ENCODE assay signal across 8 cellular contexts in the genomic region with DNA sequence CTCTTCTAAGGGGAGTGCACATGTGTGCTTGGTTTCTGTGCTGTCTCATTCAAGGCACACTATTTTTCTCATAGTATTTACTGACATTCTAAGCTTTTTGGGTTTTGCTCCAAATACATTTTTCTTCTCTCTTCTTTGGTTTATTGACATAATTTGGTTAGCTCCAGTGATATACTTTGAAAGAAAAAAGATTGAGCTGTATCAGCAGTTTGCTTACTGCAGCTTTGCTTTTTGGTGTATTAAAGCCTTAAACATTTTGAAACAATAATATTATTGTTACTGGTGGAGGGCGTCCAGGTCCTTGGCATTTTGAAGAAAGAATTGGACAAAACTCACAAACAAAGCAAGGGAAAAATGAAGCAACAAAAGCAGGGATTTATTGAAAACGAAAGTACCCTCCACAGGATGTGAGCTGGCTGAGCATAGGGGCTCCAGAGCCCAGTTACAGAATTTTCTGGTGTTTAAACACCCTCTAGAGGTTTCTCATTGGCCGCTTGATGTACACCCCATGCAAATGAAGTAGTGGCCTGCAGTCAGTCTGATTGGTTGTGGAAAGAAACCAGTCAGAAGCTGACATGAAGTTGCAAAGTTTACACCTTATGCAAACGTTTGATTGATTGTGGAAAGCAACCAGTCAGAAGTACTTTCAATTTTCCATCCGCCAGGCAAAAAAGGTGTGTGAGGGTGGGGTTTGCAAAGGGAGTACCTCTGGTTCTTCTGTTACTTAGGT.
DNase-seq lines count a peak whose midpoint lies in the region; ATAC-seq, FAIRE-seq and TF ChIP-seq lines count a peak whose summit lies in the region.

No MANE protein-coding gene starts in this region.

- H3K4me2 ChIP-seq in neuronal stem cell (ENCODE audit: insufficient read depth, low read length, poor library complexity, severe bottlenecking), result no peak overlapping the region

- no peaks in the 10 kb centered on the region for H3K36me3 ChIP-seq in RWPE2 (ENCODE audit: low read depth)
- peaks cover 0 to 2% of the 10 kb centered on the region in 2 donors for H3K36me3 ChIP-seq in neuronal stem cell (replicated peaks in 1 of 2; ENCODE audit: control insufficient read depth in 2 of 2, insufficient read depth in 2 of 2, low read length in 2 of 2)
- no peaks in the 10 kb centered on the region for H3K36me3 ChIP-seq in prostate gland

- H3K9ac ChIP-seq in neuronal stem cell (ENCODE audit: low read depth, low read length, poor library complexity), result no peak overlapping the region

- no CpG with 5 or more reads among the region's 5 CpGs for WGBS in neuronal stem cell (ENCODE audit: extremely low coverage in 2 of 2, insufficient read length in 2 of 2, insufficient replicate concordance in 1 of 2), 2 donors
- 49% methylated on average over 5 of the region's 5 CpGs for WGBS in prostate gland

- no peak overlapping the region for H2BK12ac ChIP-seq in neuronal stem cell (ENCODE audit: low read length)

- no peak overlapping the region for H3K14ac ChIP-seq in neuronal stem cell (ENCODE audit: low read length)

- H2AK5ac ChIP-seq in neuronal stem cell (ENCODE audit: low read depth, low read length), result no peak overlapping the region

- H2BK15ac ChIP-seq in neuronal stem cell (ENCODE audit: low read length), result no peak overlapping the region

- H3K18ac ChIP-seq in neuronal stem cell (ENCODE audit: low read length), result no peak overlapping the region

- peak overlapping the region; percentile 10 for H3K4me3 ChIP-seq in RWPE2 (ENCODE audit: severe bottlenecking)
- H3K4me3 ChIP-seq in neuronal stem cell (ENCODE audit: low read length in 2 of 2), result no peak overlapping the region
- H3K4me3 ChIP-seq in prostate gland, result no peak overlapping the region

- peak overlapping the region; percentile 45 for H2AFZ ChIP-seq in neuronal stem cell (ENCODE audit: low read length)

- peak; percentile 16 for FAIRE-seq in GM12891 (lab: Jason Lieb, UNC)
- FAIRE-seq in GM12892 (lab: Jason Lieb, UNC), result no peak

- TF ChIP-seq POLR2A in GM12891 (IDR thresholded peaks at IDR 0.05; ENCODE audit: low read depth, low read length) (no peak), GM12892 (IDR thresholded peaks at IDR 0.05; ENCODE audit: low read depth, low read length) (no peak), prostate gland (IDR thresholded peaks at IDR 0.05) (no peak)

- no peak overlapping the region for H3K23ac ChIP-seq in neuronal stem cell (ENCODE audit: low read depth, low read length, poor library complexity)

- H2BK5ac ChIP-seq in neuronal stem cell (ENCODE audit: low read length), result no peak overlapping the region

- H3K9me3 ChIP-seq in RWPE2 (ENCODE audit: severe bottlenecking), result no peaks in the 10 kb centered on the region
- H3K9me3 ChIP-seq in neuronal stem cell (replicated peaks in 1 of 2; ENCODE audit: control insufficient read depth in 2 of 2, insufficient read depth in 1 of 2, low read depth in 1 of 2, low read length in 2 of 2), result peaks cover 0 to 3% of the 10 kb centered on the region in 2 donors
- no peaks in the 10 kb centered on the region for H3K9me3 ChIP-seq in prostate gland

- no peak overlapping the region for H3K4ac ChIP-seq in neuronal stem cell (ENCODE audit: low read length)

- no peak overlapping the region for H4K91ac ChIP-seq in neuronal stem cell (ENCODE audit: low read depth, low read length, poor library complexity)

- intact Hi-C loops in prostate gland (cut with DNase I), result no loop called here

- H4K8ac ChIP-seq in neuronal stem cell (ENCODE audit: low read depth, low read length), result no peak overlapping the region

- H3K79me1 ChIP-seq in neuronal stem cell (ENCODE audit: low read depth, low read length), result no peaks in the 10 kb centered on the region

- DNase-seq in GM12891 (ENCODE audit: insufficient read length, low spot score) (no peak), RWPE2 (ENCODE audit: low spot score) (no peak), neuronal stem cell (ENCODE audit: low spot score) (no peak), GM20000 (ENCODE audit: low spot score) (no peak), GM12892 (ENCODE audit: insufficient read length) (no peak), prostate gland (ENCODE audit: low spot score) (no peak)
- no peak for DNase-seq in effector CD4-positive, alpha-beta T cell

- H2BK120ac ChIP-seq in neuronal stem cell (ENCODE audit: low read depth, low read length), result no peak overlapping the region

- TF ChIP-seq CTCF in RWPE2 (IDR thresholded peaks at IDR 0.05; ENCODE audit: poor library complexity, severe bottlenecking), result peak; percentile 7
- no peak for TF ChIP-seq CTCF in GM20000 (IDR thresholded peaks at IDR 0.05; ENCODE audit: extremely low read depth, missing control alignments)
- peak in 1 of 4 experiments; percentile 4 for TF ChIP-seq CTCF in prostate gland (IDR thresholded peaks at IDR 0.05)

- H3K4me1 ChIP-seq in RWPE2 (ENCODE audit: insufficient read depth, poor library complexity, severe bottlenecking), result peaks cover 11% of the 10 kb centered on the region
- H3K4me1 ChIP-seq in neuronal stem cell (ENCODE audit: control insufficient read depth in 2 of 2, insufficient read depth in 1 of 2, low read depth in 1 of 2, low read length in 2 of 2), result no peaks in the 10 kb centered on the region
- H3K4me1 ChIP-seq in prostate gland (replicated peaks), result no peaks in the 10 kb centered on the region

- H3K27me3 ChIP-seq in RWPE2 (ENCODE audit: insufficient read depth, poor library complexity, severe bottlenecking), result no peaks in the 10 kb centered on the region
- no peaks in the 10 kb centered on the region for H3K27me3 ChIP-seq in neuronal stem cell (ENCODE audit: control insufficient read depth in 3 of 3, insufficient read depth in 3 of 3, low read depth in 1 of 3, low read length in 3 of 3)
- H3K27me3 ChIP-seq in prostate gland (replicated peaks; ENCODE audit: insufficient read depth), result no peaks in the 10 kb centered on the region

- H3K27ac ChIP-seq in RWPE2 (ENCODE audit: poor library complexity, severe bottlenecking) (peak overlapping the region; percentile 34), neuronal stem cell (replicated peaks; ENCODE audit: low read length) (no peak overlapping the region), prostate gland (no peak overlapping the region)

- ATAC-seq in RWPE2 (ENCODE audit: low read depth) (peak; percentile 98), esophagus mucosa (peak; percentile 88)

TF ChIP-seq in GM12891, 5 proteins besides CTCF, POLR2A, EP300 and RAD21:
- TF ChIP-seq PAX5 (IDR thresholded peaks at IDR 0.05; ENCODE audit: insufficient read depth, low read length, severe bottlenecking) (no peak), POU2F2 (IDR thresholded peaks at IDR 0.05; ENCODE audit: low read depth, low read length) (no peak)
TF ChIP-seq in GM12891: peak in this region for 0.
